Comparison of ENCODE assay signal across 1 cellular context in genomic region chr13:21619633-21620220, GRCh38.
TF ChIP-seq lines count a peak whose summit lies in the region.

No MANE protein-coding gene starts in this region.

TF ChIP-seq in GM23338, 12 proteins besides CTCF, POLR2A, EP300 and RAD21 (continued from another document):
- TF ChIP-seq ZNF462 (CRISPR knock-in tag; IDR thresholded peaks at IDR 0.05) (no peak), ZNF114 (CRISPR knock-in tag; IDR thresholded peaks at IDR 0.05) (no peak), ZNF331 (CRISPR knock-in tag; IDR thresholded peaks at IDR 0.05; ENCODE audit: low read depth) (no peak), POLR2AphosphoS5 (IDR thresholded peaks at IDR 0.05; ENCODE audit: low read depth) (no peak), ETS1 (IDR thresholded peaks at IDR 0.05) (no peak), NANOG (IDR thresholded peaks at IDR 0.05; ENCODE audit: borderline replicate concordance) (no peak), STAT1 (IDR thresholded peaks at IDR 0.05; ENCODE audit: unreplicated experiment) (no peak), REST (IDR thresholded peaks at IDR 0.05; ENCODE audit: unreplicated experiment) (no peak), EZH2phosphoT487 (IDR thresholded peaks at IDR 0.05; ENCODE audit: unreplicated experiment) (no peak), JUNB (IDR thresholded peaks at IDR 0.05; ENCODE audit: unreplicated experiment) (no peak), EZH2 (IDR thresholded peaks at IDR 0.05; ENCODE audit: low read depth, unreplicated experiment) (no peak)
